ENCODE assay signal across 21 cellular contexts in the genomic region with DNA sequence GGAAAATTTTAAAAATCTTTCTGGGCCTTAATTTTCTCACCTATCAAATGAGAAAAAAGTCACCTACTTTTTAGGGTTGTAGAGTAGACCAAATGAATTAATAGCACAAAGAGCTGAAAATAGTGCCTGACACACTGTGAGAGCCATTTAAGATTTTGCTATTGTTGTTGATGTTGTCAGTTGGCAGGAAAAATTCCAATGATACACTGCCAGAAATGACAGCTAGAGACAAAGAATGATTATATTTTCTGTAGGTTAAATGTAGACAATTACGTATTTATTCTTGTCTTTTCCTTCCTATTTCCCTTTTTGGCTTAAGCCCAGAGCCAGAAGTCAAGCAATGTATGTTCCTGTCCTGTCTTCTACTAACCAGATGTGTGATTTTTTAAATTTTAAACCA. TPM values are rescaled to one million over a fixed set of nuclear protein-coding genes. Genes with fewer than 3 reads are reported as not detected.
"Had no signal": no experiment of that assay in that cellular context is flagged by ENCODE, and none has a peak within 500 bp of the region (broad histone marks: within the 10 kb centered on the region; RNA-seq: fewer than 3 reads in every experiment).

No MANE protein-coding gene starts in this region.

- ATAC-seq: activated T-cell treated with anti-CD3 and anti-CD28 coated beads, Interleukin-2, amount 50 U/mL, for 4 hours had no signal

- H3K36me3 Mint-ChIP-seq: activated CD4-positive, alpha-beta memory T cell treated with anti-CD3 and anti-CD28 coated beads for 36 hours; activated naive CD4-positive, alpha-beta T cell treated with anti-CD3 and anti-CD28 coated beads, Interleukin-2, amount 10 ng/mL, durations not matched to agents 7 days and 5 days; activated naive CD8-positive, alpha-beta T cell treated with anti-CD3 and anti-CD28 coated beads for 36 hours had no signal

- H3K9ac ChIP-seq: KMS-11, SK-N-SH had no signal

- H3K4me1 Mint-ChIP-seq: activated B cell treated with CpG ODN at 0.5 μM for 24 hours; activated CD4-positive, alpha-beta T cell treated with anti-CD3 and anti-CD28 coated beads, Interleukin-2, amount 10 ng/mL, durations not matched to agents 7 days and 5 days; activated naive CD4-positive, alpha-beta T cell treated with anti-CD3 and anti-CD28 coated beads, Interleukin-2, amount 10 ng/mL, durations not matched to agents 7 days and 5 days; activated naive CD8-positive, alpha-beta T cell treated with anti-CD3 and anti-CD28 coated beads for 36 hours had no signal

- H3K4me2 ChIP-seq: KMS-11, SK-N-SH had no signal

- H3K27ac ChIP-seq: KMS-11, Peyer's patch, RWPE1, SJCRH30 had no signal

- H3K4me3 Mint-ChIP-seq: activated B cell treated with CpG ODN at 0.5 μM for 24 hours; activated CD4-positive, alpha-beta memory T cell treated with anti-CD3 and anti-CD28 coated beads for 36 hours; activated CD4-positive, alpha-beta T cell treated with anti-CD3 and anti-CD28 coated beads, Interleukin-2, amount 10 ng/mL, durations not matched to agents 7 days and 5 days; activated naive CD4-positive, alpha-beta T cell treated with anti-CD3 and anti-CD28 coated beads, Interleukin-2, amount 10 ng/mL, durations not matched to agents 7 days and 5 days; activated naive CD8-positive, alpha-beta T cell treated with anti-CD3 and anti-CD28 coated beads for 36 hours; activated T-cell treated with anti-CD3 and anti-CD28 coated beads, Interleukin-2, amount 50 U/mL, for 4 hours; T-helper 1 cell treated with Interleukin-12 subunit alpha and Interleukin-12 subunit beta and Interleukin-4 antibody, amounts not matched to agents 30 μg/mL and 1 μg/mL, for 36 hours had no signal

- H3K27me3 Mint-ChIP-seq: activated B cell treated with CpG ODN at 0.5 μM for 24 hours; activated CD4-positive, alpha-beta memory T cell treated with anti-CD3 and anti-CD28 coated beads for 36 hours; activated CD4-positive, alpha-beta T cell treated with anti-CD3 and anti-CD28 coated beads, Interleukin-2, amount 10 ng/mL, durations not matched to agents 7 days and 5 days; activated naive CD4-positive, alpha-beta T cell treated with anti-CD3 and anti-CD28 coated beads, Interleukin-2, amount 10 ng/mL, durations not matched to agents 7 days and 5 days; activated naive CD8-positive, alpha-beta T cell treated with anti-CD3 and anti-CD28 coated beads for 36 hours had no signal

- H3K9me3 ChIP-seq: Peyer's patch, SJCRH30, SK-N-SH had no signal

- H3K9me2 ChIP-seq: SK-N-SH had no signal

- H3K27me3 ChIP-seq: Peyer's patch, SJCRH30 had no signal

- H3K27ac Mint-ChIP-seq: activated B cell treated with CpG ODN at 0.5 μM for 24 hours; activated CD4-positive, alpha-beta memory T cell treated with anti-CD3 and anti-CD28 coated beads for 36 hours; activated CD4-positive, alpha-beta T cell treated with anti-CD3 and anti-CD28 coated beads, Interleukin-2, amount 10 ng/mL, durations not matched to agents 7 days and 5 days; activated naive CD4-positive, alpha-beta T cell treated with anti-CD3 and anti-CD28 coated beads, Interleukin-2, amount 10 ng/mL, durations not matched to agents 7 days and 5 days; activated naive CD8-positive, alpha-beta T cell treated with anti-CD3 and anti-CD28 coated beads for 36 hours; T-helper 1 cell treated with Interleukin-12 subunit alpha and Interleukin-12 subunit beta and Interleukin-4 antibody, amounts not matched to agents 30 μg/mL and 1 μg/mL, for 36 hours had no signal

- H3K4me3 ChIP-seq: Peyer's patch, SJCRH30 had no signal

- H3K36me3 ChIP-seq: Peyer's patch, SJCRH30 had no signal

- DNase-seq: activated B cell treated with CpG ODN at 0.5 μM for 24 hours; activated CD4-positive, alpha-beta memory T cell treated with anti-CD3 and anti-CD28 coated beads for 36 hours; activated CD4-positive, alpha-beta T cell treated with anti-CD3 and anti-CD28 coated beads for 1 hour; activated CD4-positive, alpha-beta T cell treated with anti-CD3 and anti-CD28 coated beads, Interleukin-2, amount 10 ng/mL, durations not matched to agents 7 days and 5 days; activated CD8-positive, alpha-beta memory T cell treated with anti-CD3 and anti-CD28 coated beads for 24 hours; activated gamma-delta T cell; activated naive CD4-positive, alpha-beta T cell treated with anti-CD3 and anti-CD28 coated beads, Interleukin-2, amount 10 ng/mL, durations not matched to agents 7 days and 5 days; activated naive CD8-positive, alpha-beta T cell treated with anti-CD3 and anti-CD28 coated beads for 36 hours; activated T-cell treated with anti-CD3 and anti-CD28 coated beads, Interleukin-2, amount 50 U/mL, for 4 hours; cerebellar nuclear complex; NCI-H226; NCI-H510A treated with DMSO at 0.1 percent for 48 hours; NK-92 treated with Interleukin-12 subunit alpha and Interleukin-12 subunit beta, amount 100 ng/mL, for 24 hours; Peyer's patch; Right ventricle myocardium superior; SJCRH30 had no signal

RNA-seq across cellular contexts. Expression of gene NRXN1, which starts 17.2 kb away (rescaled TPM):
- total RNA-seq: activated B cell treated with CpG ODN at 0.5 μM for 24 hours; activated CD4-positive, alpha-beta memory T cell treated with anti-CD3 and anti-CD28 coated beads for 36 hours; activated CD4-positive, alpha-beta T cell treated with anti-CD3 and anti-CD28 coated beads, Interleukin-2, amount 10 ng/mL, durations not matched to agents 7 days and 5 days; activated naive CD8-positive, alpha-beta T cell treated with anti-CD3 and anti-CD28 coated beads for 36 hours; activated T-cell treated with anti-CD3 and anti-CD28 coated beads, Interleukin-2, amount 50 U/mL, for 4 hours; MCF 10A had no signal
